8 cellular contexts compared by ENCODE assay signal in genomic region chr1:211951856-211952255, GRCh38.
DNase-seq lines count a peak whose midpoint lies in the region; ATAC-seq, FAIRE-seq and TF ChIP-seq lines count a peak whose summit lies in the region.

No MANE protein-coding gene starts in this region.

- H3K36me3 Mint-ChIP-seq in astrocyte (ENCODE audit: low read depth, unreplicated experiment): peaks cover 3% of the 10 kb centered on the region
- H3K36me3 Mint-ChIP-seq in CD4-positive, alpha-beta memory T cell: peaks cover 15 to 18% of the 10 kb centered on the region in 2 donors

- H3K27ac ChIP-seq in A549: peak overlapping the region; percentile 51 to 58; a peak in 4 of 6 replicates
- no peak overlapping the region for H3K27ac ChIP-seq in astrocyte (ENCODE audit: low read depth, low read length)
- H3K27ac ChIP-seq in CD4-positive, alpha-beta memory T cell (ENCODE audit: low read depth, low read length): no peak overlapping the region

- peak overlapping the region; percentile 15 for H3K27ac Mint-ChIP-seq in astrocyte (ENCODE audit: unreplicated experiment)
- peak overlapping the region in 2 of 7 donors; percentile 2 to 28 for H3K27ac Mint-ChIP-seq in CD4-positive, alpha-beta memory T cell

- no peak overlapping the region for H3K4me3 ChIP-seq in A549
- H3K4me3 ChIP-seq in astrocyte (ENCODE audit: insufficient read depth, low read depth, low read length): no peak overlapping the region
- no peak overlapping the region for H3K4me3 ChIP-seq in CD4-positive, alpha-beta memory T cell (ENCODE audit: low read length in 2 of 2)

- no peaks in the 10 kb centered on the region for H3K27me3 ChIP-seq in astrocyte (ENCODE audit: insufficient read depth, low read length)
- no peaks in the 10 kb centered on the region for H3K27me3 ChIP-seq in CD4-positive, alpha-beta memory T cell (ENCODE audit: insufficient read depth, low read length)

- peak; percentile 79 to 89; a peak in 5 of 6 replicates for ATAC-seq in A549
- peak; percentile 93 for ATAC-seq in GM19023 (IDR thresholded peaks at IDR 0.05; ENCODE audit: unreplicated experiment)
- peak; percentile 96 for ATAC-seq in HG03108 (IDR thresholded peaks at IDR 0.05; ENCODE audit: unreplicated experiment)
- ATAC-seq in HG03521 (IDR thresholded peaks at IDR 0.05; ENCODE audit: unreplicated experiment): no peak

- peaks cover 15% of the 10 kb centered on the region for H3K4me1 Mint-ChIP-seq in astrocyte (ENCODE audit: low read depth, unreplicated experiment)
- H3K4me1 Mint-ChIP-seq in CD4-positive, alpha-beta memory T cell: peaks cover 3 to 6% (median 5%) of the 10 kb centered on the region in 4 donors

- no peak for TF ChIP-seq CTCF in A549 (IDR thresholded peaks at IDR 0.05)
- no peak for TF ChIP-seq CTCF in astrocyte (IDR thresholded peaks at IDR 0.05; ENCODE audit: insufficient read depth, low read depth, low read length)

- H3K27me3 Mint-ChIP-seq in astrocyte (ENCODE audit: low read depth, unreplicated experiment): no peaks in the 10 kb centered on the region
- H3K27me3 Mint-ChIP-seq in CD4-positive, alpha-beta memory T cell: no peaks in the 10 kb centered on the region

- DNase-seq in A549 (ENCODE audit: low read depth in 1 of 2, low spot score in 1 of 2) (peak in 1 of 2 experiments; percentile 38), astrocyte (ENCODE audit: low read depth) (peak; percentile 56), NCI-H146 treated with DMSO at 0.1 percent for 48 hours (lab: John Stamatoyannopoulos, UW; ENCODE audit: unreplicated experiment) (no peak), NCI-H1436 treated with DMSO at 0.1 percent for 48 hours (lab: John Stamatoyannopoulos, UW) (no peak)
- DNase-seq in CD4-positive, alpha-beta memory T cell: no peak

- no peak for TF ChIP-seq EP300 in A549 (IDR thresholded peaks at IDR 0.05)

- H3K4me2 ChIP-seq in A549 (peak overlapping the region; percentile 37; the same call in 2 of the 3 replicates), astrocyte (ENCODE audit: low read length) (peak overlapping the region; percentile 43)

- no peak for TF ChIP-seq RAD21 in A549 (conservative IDR thresholded peaks at IDR 0.05 in 1 of 2, IDR thresholded peaks at IDR 0.05 in 1 of 2)

- no peak overlapping the region for H3K4me3 Mint-ChIP-seq in astrocyte (ENCODE audit: unreplicated experiment)
- peak overlapping the region in 1 of 8 donors; percentile 6 for H3K4me3 Mint-ChIP-seq in CD4-positive, alpha-beta memory T cell

- POLR2A ChIA-PET in A549 (lab: Yijun Ruan, JAX): no interaction called here
- POLR2A ChIA-PET in CD4-positive, alpha-beta memory T cell (lab: Charles Lee; ENCODE audit: partially characterized antibody): no interaction called here

- H3K9me3 ChIP-seq in A549 (no peaks in the 10 kb centered on the region), astrocyte (ENCODE audit: insufficient read depth, low read depth, low read length) (no peaks in the 10 kb centered on the region)
- no peaks in the 10 kb centered on the region for H3K9me3 ChIP-seq in CD4-positive, alpha-beta memory T cell (ENCODE audit: control insufficient read depth in 1 of 2, low read length in 2 of 2)

- no peaks in the 10 kb centered on the region for H3K9me3 Mint-ChIP-seq in astrocyte (ENCODE audit: unreplicated experiment)
- peaks cover 0 to 3% (median 0%) of the 10 kb centered on the region in 8 donors for H3K9me3 Mint-ChIP-seq in CD4-positive, alpha-beta memory T cell

- intact Hi-C loops in CD4-positive, alpha-beta memory T cell (cut with micrococcal nuclease): no loop called here

- H3K79me2 ChIP-seq in astrocyte (ENCODE audit: insufficient read depth, low read length): no peaks in the 10 kb centered on the region

- H3K36me3 ChIP-seq in astrocyte (ENCODE audit: insufficient read depth, low read length): peaks cover 2% of the 10 kb centered on the region
- H3K36me3 ChIP-seq in CD4-positive, alpha-beta memory T cell (ENCODE audit: insufficient read depth, low read length): peaks cover 4% of the 10 kb centered on the region

- H3K4me1 ChIP-seq in A549 (peaks cover 15% of the 10 kb centered on the region), astrocyte (ENCODE audit: insufficient read depth, low read length) (no peaks in the 10 kb centered on the region)
- H3K4me1 ChIP-seq in CD4-positive, alpha-beta memory T cell (ENCODE audit: insufficient read depth, low read length): peaks cover 11% of the 10 kb centered on the region

- TF ChIP-seq POLR2A in A549 (IDR thresholded peaks at IDR 0.05; ENCODE audit: low read length): no peak

- H3K9ac ChIP-seq in astrocyte (ENCODE audit: low read length): no peak overlapping the region

- FAIRE-seq in A549 (lab: Jason Lieb, UNC) (no peak), astrocyte (lab: Jason Lieb, UNC) (peak; percentile 72)

- no peak overlapping the region for H2AFZ ChIP-seq in astrocyte (ENCODE audit: low read depth, low read length)

- no peaks in the 10 kb centered on the region for H4K20me1 ChIP-seq in astrocyte (ENCODE audit: insufficient read depth, low read length)

- CTCF ChIA-PET in A549 (lab: Yijun Ruan, JAX): interaction anchor here (1.5 to 2.0 kb wide), 2 partner anchors 83 to 253 kb away, joined by 7 to 12 read pairs; partner anchors contain the start of genes DTL and INTS7
- CTCF ChIA-PET in CD4-positive, alpha-beta memory T cell (lab: Charles Lee; ENCODE audit: partially characterized antibody): no interaction called here

TF ChIP-seq in A549, 52 proteins besides CTCF, POLR2A, EP300 and RAD21:
- TF ChIP-seq ZSCAN20 (CRISPR knock-in tag; IDR thresholded peaks at IDR 0.05) (no peak), FOSL2 (IDR thresholded peaks at IDR 0.05) (peak; percentile 33; the same call in 1 of the 2 replicates), FOSL2 (CRISPR knock-in tag; IDR thresholded peaks at IDR 0.05) (peak; percentile 60)
TF ChIP-seq in A549: peak in this region for 1.

Comparison
In these comparisons a context has a peak if more than half of its experiments do, and no peak if none do; other contexts are left out.
1. H3K27ac ChIP-seq: peak in A549 (2 of 2); none in astrocyte (single experiment) and CD4-positive, alpha-beta memory T cell (single experiment).